ENCODE assay signal across 22 cellular contexts in genomic region chr10:6180480-6181110, GRCh38.
"Had no signal": no experiment of that assay in that cellular context is flagged by ENCODE, and none has a peak within 500 bp of the region (broad histone marks: within the 10 kb centered on the region; RNA-seq: fewer than 3 reads in every experiment).

No MANE protein-coding gene starts in this region.

- H3K27ac Mint-ChIP-seq: natural killer cell treated with Interleukin-12 subunit alpha and Interleukin-12 subunit beta and Interleukin-15 and Interleukin-18, amount 100 ng/mL, for 72 hours; neural progenitor cell had no signal

- H3K9ac ChIP-seq: neural progenitor cell had no signal

- H2AFZ ChIP-seq: neural progenitor cell had no signal

- H3K4me1 ChIP-seq: neural progenitor cell had no signal

- DNase-seq: dermis blood vessel endothelial cell; esophagus squamous epithelium; foreskin fibroblast; hippocampal formation; left colon; left ventricle myocardium superior; mesenchymal stem cell; midbrain; nucleus accumbens; ovary; stimulated activated CD4-positive, alpha-beta T cell treated with anti-CD3 and anti-CD28 coated beads, Interleukin-2, amount 100 ng/mL, for 48 hours; stimulated activated naive CD4-positive, alpha-beta T cell treated with Interleukin-2 at 50 U/mL for 16 hours; tibial artery; upper lobe of left lung had no signal

- H3K27me3 ChIP-seq: esophagus squamous epithelium, heart left ventricle, neural progenitor cell, ovary, suprapubic skin, tibial artery, upper lobe of left lung, vagina had no signal

- H3K9me3 ChIP-seq: esophagus squamous epithelium, heart left ventricle, ovary, suprapubic skin, tibial artery, upper lobe of left lung, vagina had no signal

- H3K27me3 Mint-ChIP-seq: natural killer cell treated with Interleukin-12 subunit alpha and Interleukin-12 subunit beta and Interleukin-15 and Interleukin-18, amount 100 ng/mL, for 72 hours had no signal

- H3K36me3 Mint-ChIP-seq: natural killer cell treated with Interleukin-12 subunit alpha and Interleukin-12 subunit beta and Interleukin-15 and Interleukin-18, amount 100 ng/mL, for 72 hours; neural progenitor cell had no signal

- H3K27ac ChIP-seq: esophagus squamous epithelium, heart left ventricle, neural progenitor cell, ovary, suprapubic skin, tibial artery, upper lobe of left lung, vagina had no signal

- ATAC-seq: heart left ventricle; left colon; left ventricle myocardium superior; natural killer cell treated with Interleukin-12 subunit alpha and Interleukin-12 subunit beta and Interleukin-15 and Interleukin-18, amount 100 ng/mL, for 72 hours; right cardiac atrium had no signal

- H3K4me3 Mint-ChIP-seq: natural killer cell treated with Interleukin-12 subunit alpha and Interleukin-12 subunit beta and Interleukin-15 and Interleukin-18, amount 100 ng/mL, for 72 hours; neural progenitor cell had no signal

- H3K4me3 ChIP-seq: esophagus squamous epithelium, heart left ventricle, lung, neural progenitor cell, ovary, smooth muscle cell, suprapubic skin, tibial artery, upper lobe of left lung, vagina had no signal

- H3K4me2 ChIP-seq: neural progenitor cell, smooth muscle cell had no signal

- H3K36me3 ChIP-seq: esophagus squamous epithelium, heart left ventricle, neural progenitor cell, ovary, suprapubic skin, vagina had no signal
